2 cellular contexts compared by ENCODE assay signal in genomic region chr7:73327449-73327848, GRCh38. TPM values are rescaled to one million over a fixed set of nuclear protein-coding genes. Genes with fewer than 3 reads are reported as not detected.
"Had no signal": no experiment of that assay in that cellular context is flagged by ENCODE, and none has a peak within 500 bp of the region (broad histone marks: within the 10 kb centered on the region; RNA-seq: fewer than 3 reads in every experiment).

No MANE protein-coding gene starts in this region.

RNA-seq across cellular contexts. Expression of gene TRIM50, which starts 0.4 kb away (rescaled TPM):
- total RNA-seq: LHCN-M2, M059J had no signal

RNA-seq across cellular contexts. Expression of gene FKBP6, which starts 0.5 kb away (rescaled TPM):
- total RNA-seq: LHCN-M2, M059J had no signal
